In genomic region chr7:151754142-151754590, GRCh38 we compare ENCODE assay signal across 8 cellular contexts.
DNase-seq lines count a peak whose midpoint lies in the region; ATAC-seq and TF ChIP-seq lines count a peak whose summit lies in the region.

No MANE protein-coding gene starts in this region.

- no peak overlapping the region for H3K9ac ChIP-seq in endodermal cell (ENCODE audit: extremely low read depth, low read length, poor library complexity, severe bottlenecking)

- H3K4me1 Mint-ChIP-seq in Calu3 (ENCODE audit: low read depth, unreplicated experiment) (peaks cover 51% of the 10 kb centered on the region), endodermal cell (peaks cover 13% of the 10 kb centered on the region), type B pancreatic cell (ENCODE audit: unreplicated experiment) (peaks cover 23% of the 10 kb centered on the region)

- H3K9me3 Mint-ChIP-seq in Calu3 (ENCODE audit: low read depth, unreplicated experiment): peaks cover 4% of the 10 kb centered on the region
- H3K9me3 Mint-ChIP-seq in endodermal cell: no peaks in the 10 kb centered on the region
- H3K9me3 Mint-ChIP-seq in type B pancreatic cell: no peaks in the 10 kb centered on the region

- no TSS peak for BruUV-seq in Calu3 (replicated peaks; lab: Mats Ljungman, UMichigan)

- ATAC-seq in GM18909 (IDR thresholded peaks at IDR 0.05; ENCODE audit: poor library complexity, unreplicated experiment) (no peak), GM21825 (IDR thresholded peaks at IDR 0.05; ENCODE audit: unreplicated experiment) (no peak)

- WGBS in endodermal cell (ENCODE audit: insufficient coverage in 1 of 2, insufficient read length in 1 of 2), 2 experiments: 18 to 39% methylated on average over 10 to 14 of the region's 14 CpGs

- no peak overlapping the region for H3K4me3 ChIP-seq in endodermal cell (ENCODE audit: low read length)

- H3K27me3 ChIP-seq in endodermal cell (ENCODE audit: control insufficient read depth, insufficient read depth, low read length, poor library complexity, severe bottlenecking): no peaks in the 10 kb centered on the region

- DNase-seq in Calu3: peak; percentile 92
- peak; percentile 50 for DNase-seq in GM20000 (ENCODE audit: low spot score)
- DNase-seq in OCI-M1 (lab: John Stamatoyannopoulos, UW): peak; percentile 36
- DNase-seq in endodermal cell: peak; percentile 95
- DNase-seq in lung microvascular endothelial cell (ENCODE audit: low read depth in 2 of 2): peak; percentile 97 to 99
- no peak for DNase-seq in type B pancreatic cell (ENCODE audit: extremely low spot score, unreplicated experiment)

- peaks cover 7% of the 10 kb centered on the region for H3K36me3 Mint-ChIP-seq in Calu3 (ENCODE audit: insufficient read depth, unreplicated experiment)
- H3K36me3 Mint-ChIP-seq in endodermal cell (ENCODE audit: low read depth): no peaks in the 10 kb centered on the region
- peaks cover 3% of the 10 kb centered on the region for H3K36me3 Mint-ChIP-seq in type B pancreatic cell

- H3K36me3 ChIP-seq in endodermal cell (ENCODE audit: control insufficient read depth, insufficient read depth, low read length): no peaks in the 10 kb centered on the region

- TF ChIP-seq CTCF in Calu3 (IDR thresholded peaks at IDR 0.05; ENCODE audit: unreplicated experiment) (peak; percentile 91), GM20000 (IDR thresholded peaks at IDR 0.05; ENCODE audit: extremely low read depth, missing control alignments) (peak; percentile 54), endodermal cell (conservative IDR thresholded peaks at IDR 0.05) (peak; percentile 98), type B pancreatic cell (conservative IDR thresholded peaks at IDR 0.05) (peak; percentile 92)

- no peak overlapping the region for H3K27ac ChIP-seq in endodermal cell (ENCODE audit: low read depth, low read length)

- no peaks in the 10 kb centered on the region for H3K9me3 ChIP-seq in endodermal cell (ENCODE audit: control insufficient read depth, low read length)

- CTCF ChIA-PET in Calu3 (lab: Charles Lee): interaction anchor here (0.5 to 1.1 kb wide), 9 partner anchors 8 to 178 kb away, joined by 3 to 9 read pairs (median 3); no protein-coding TSS in a partner anchor

- H3K27ac Mint-ChIP-seq in Calu3 (ENCODE audit: unreplicated experiment): no peak overlapping the region
- H3K27ac Mint-ChIP-seq in endodermal cell: peak overlapping the region; percentile 91
- peak overlapping the region; percentile 50 for H3K27ac Mint-ChIP-seq in type B pancreatic cell

- H3K4me3 Mint-ChIP-seq in Calu3 (ENCODE audit: low read depth, unreplicated experiment) (no peak overlapping the region), endodermal cell (no peak overlapping the region), type B pancreatic cell (no peak overlapping the region)

- H3K4me1 ChIP-seq in endodermal cell (ENCODE audit: control insufficient read depth, insufficient read depth, low read length): no peaks in the 10 kb centered on the region

- no peaks in the 10 kb centered on the region for H3K27me3 Mint-ChIP-seq in Calu3 (ENCODE audit: unreplicated experiment)
- H3K27me3 Mint-ChIP-seq in endodermal cell (ENCODE audit: insufficient read depth): no peaks in the 10 kb centered on the region
- H3K27me3 Mint-ChIP-seq in type B pancreatic cell: no peaks in the 10 kb centered on the region

- intact Hi-C loops in Calu3 (cut with micrococcal nuclease; ENCODE audit: unreplicated experiment): no loop called here
